12 cellular contexts compared by ENCODE assay signal in the genomic region with DNA sequence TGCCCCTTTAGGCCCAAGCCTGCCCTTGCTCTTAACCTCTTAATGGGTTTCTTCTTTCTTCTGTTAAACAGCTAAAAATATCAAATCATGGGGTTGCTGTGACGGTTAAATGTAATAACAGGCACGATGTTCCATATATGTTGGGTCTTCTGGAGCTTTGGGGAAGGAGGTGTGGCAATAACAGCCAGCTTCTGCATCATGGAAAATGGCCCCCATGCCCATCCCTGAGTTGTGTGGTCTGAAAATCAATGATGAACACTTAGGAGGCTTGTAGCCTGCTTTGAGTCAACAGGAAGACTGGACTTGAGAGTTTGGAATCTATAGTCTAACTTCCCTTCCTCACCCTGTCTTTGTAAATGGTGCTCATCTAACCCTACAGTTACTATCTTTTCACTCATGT. TPM values are rescaled to one million over a fixed set of nuclear protein-coding genes. Genes with fewer than 3 reads are reported as not detected.
DNase-seq lines count a peak whose midpoint lies in the region; ATAC-seq, FAIRE-seq and TF ChIP-seq lines count a peak whose summit lies in the region.
"Had no signal": no experiment of that assay in that cellular context is flagged by ENCODE, and none has a peak within 500 bp of the region (broad histone marks: within the 10 kb centered on the region; RNA-seq: fewer than 3 reads in every experiment).

No MANE protein-coding gene starts in this region.

- no peak overlapping the region for H3K4me3 Mint-ChIP-seq in activated naive CD8-positive, alpha-beta T cell
- no peak overlapping the region for H3K4me3 Mint-ChIP-seq in activated naive CD8-positive, alpha-beta T cell treated with anti-CD3 and anti-CD28 coated beads for 36 hours
- no peak overlapping the region for H3K4me3 Mint-ChIP-seq in type B pancreatic cell

- H2BK12ac ChIP-seq in H1 (ENCODE audit: low read depth, low read length), result 0 out of 2 replicates have a peak overlapping the region, but pooled peaks have one; percentile 62

- H3K4me2 ChIP-seq in PC-9 (peak overlapping the region; percentile 81; the same call in 1 of the 2 replicates), H1 (ENCODE audit: insufficient read depth in 1 of 2, low read depth in 2 of 2, low read length in 2 of 2) (no peak overlapping the region; a peak in 1 of 4 replicates)

- H3K18ac ChIP-seq in H1 (ENCODE audit: extremely low read depth, low read length), result no peak overlapping the region

- peak overlapping the region; percentile 19 for H3K4ac ChIP-seq in H1 (replicated peaks; ENCODE audit: insufficient read length, low read depth, low read length)

- H3K36me3 ChIP-seq in PC-9 (ENCODE audit: low read depth), result peaks cover 29% of the 10 kb centered on the region
- no peaks in the 10 kb centered on the region for H3K36me3 ChIP-seq in H1 (ENCODE audit: control insufficient read depth in 2 of 4, insufficient read depth in 4 of 4, low read length in 3 of 4)

- H3K27me3 Mint-ChIP-seq in activated naive CD8-positive, alpha-beta T cell, result no peaks in the 10 kb centered on the region
- H3K27me3 Mint-ChIP-seq in activated naive CD8-positive, alpha-beta T cell treated with anti-CD3 and anti-CD28 coated beads for 36 hours, result no peaks in the 10 kb centered on the region
- no peaks in the 10 kb centered on the region for H3K27me3 Mint-ChIP-seq in type B pancreatic cell

- no peak overlapping the region for H2BK15ac ChIP-seq in H1 (ENCODE audit: low read length)

- no peak overlapping the region for H2BK120ac ChIP-seq in H1 (replicated peaks; ENCODE audit: low read depth, low read length)

- H3K9me3 Mint-ChIP-seq in activated naive CD8-positive, alpha-beta T cell (ENCODE audit: low read depth), result no peaks in the 10 kb centered on the region
- no peaks in the 10 kb centered on the region for H3K9me3 Mint-ChIP-seq in activated naive CD8-positive, alpha-beta T cell treated with anti-CD3 and anti-CD28 coated beads for 36 hours
- no peaks in the 10 kb centered on the region for H3K9me3 Mint-ChIP-seq in type B pancreatic cell

- H3K79me2 ChIP-seq in PC-9 (ENCODE audit: low read depth), result peaks cover 96% of the 10 kb centered on the region
- peaks cover 0 to 10% of the 10 kb centered on the region in 2 experiments; a peak in 1 of 4 replicates for H3K79me2 ChIP-seq in H1 (ENCODE audit: control insufficient read depth in 1 of 2, insufficient read depth in 2 of 2, low read length in 2 of 2)

- H4K20me1 ChIP-seq in PC-9 (ENCODE audit: insufficient read depth) (no peaks in the 10 kb centered on the region), H1 (replicated peaks in 1 of 2; ENCODE audit: control insufficient read depth in 1 of 2, insufficient read depth in 2 of 2, low read length in 2 of 2) (no peaks in the 10 kb centered on the region)

- H4K5ac ChIP-seq in H1 (ENCODE audit: insufficient read length, low read depth, low read length), result no peak overlapping the region

- H2BK5ac ChIP-seq in H1 (ENCODE audit: low read depth, low read length), result 0 out of 2 replicates have a peak overlapping the region, but pooled peaks have one; percentile 16

- H3F3A ChIP-seq in PC-9 (ENCODE audit: insufficient read depth, low read depth), result peaks cover 69% of the 10 kb centered on the region

- H3K36me3 Mint-ChIP-seq in activated naive CD8-positive, alpha-beta T cell, result peaks cover 12% of the 10 kb centered on the region
- peaks cover 22% of the 10 kb centered on the region for H3K36me3 Mint-ChIP-seq in activated naive CD8-positive, alpha-beta T cell treated with anti-CD3 and anti-CD28 coated beads for 36 hours
- H3K36me3 Mint-ChIP-seq in type B pancreatic cell, result peaks cover 15% of the 10 kb centered on the region

- H3K9ac ChIP-seq in H1 (replicated peaks in 1 of 4; ENCODE audit: extremely low read depth in 1 of 4, low read depth in 3 of 4, low read length in 3 of 4), result no peak overlapping the region

- peaks cover 54% of the 10 kb centered on the region for H3K4me1 Mint-ChIP-seq in activated naive CD8-positive, alpha-beta T cell (ENCODE audit: low read depth)
- peaks cover 66% of the 10 kb centered on the region for H3K4me1 Mint-ChIP-seq in activated naive CD8-positive, alpha-beta T cell treated with anti-CD3 and anti-CD28 coated beads for 36 hours
- H3K4me1 Mint-ChIP-seq in type B pancreatic cell (ENCODE audit: unreplicated experiment), result peaks cover 58% of the 10 kb centered on the region

- CTCF ChIA-PET in PC-9 (lab: Charles Lee), result no interaction called here
- CTCF ChIA-PET in H1 (lab: Charles Lee; ENCODE audit: partially characterized antibody), result interaction anchor here (0.6 to 1.8 kb wide), 4 partner anchors 11 to 90 kb away, joined by 3 to 4 read pairs (median 3); no protein-coding TSS in a partner anchor

- ATAC-seq in GM21576 (IDR thresholded peaks at IDR 0.05; ENCODE audit: unreplicated experiment) (no peak), HG02610 (IDR thresholded peaks at IDR 0.05; ENCODE audit: unreplicated experiment) (no peak)

- no peak for TF ChIP-seq POLR2A in H1 (IDR thresholded peaks at IDR 0.05; ENCODE audit: control extremely low read depth in 1 of 2, low read depth in 2 of 2, low read length in 2 of 2)

- H3K56ac ChIP-seq in H1 (replicated peaks; ENCODE audit: insufficient read length, low read depth, low read length), result no peak overlapping the region

- peaks cover 74% of the 10 kb centered on the region for H3K4me1 ChIP-seq in PC-9 (replicated peaks; ENCODE audit: insufficient read depth)
- peaks cover 7 to 28% (median 16%) of the 10 kb centered on the region in 4 experiments for H3K4me1 ChIP-seq in H1 (replicated peaks in 1 of 4; ENCODE audit: control insufficient read depth in 3 of 4, insufficient read depth in 4 of 4, low read length in 3 of 4)

- no peak overlapping the region for H4K8ac ChIP-seq in H1 (ENCODE audit: extremely low read depth, insufficient read depth, low read length)

- peak overlapping the region; percentile 96 for H3K27ac ChIP-seq in PC-9
- no peak overlapping the region for H3K27ac ChIP-seq in H1 (ENCODE audit: low read depth, low read length)

- H3K27ac Mint-ChIP-seq in activated naive CD8-positive, alpha-beta T cell, result peak overlapping the region; percentile 46
- no peak overlapping the region for H3K27ac Mint-ChIP-seq in activated naive CD8-positive, alpha-beta T cell treated with anti-CD3 and anti-CD28 coated beads for 36 hours
- H3K27ac Mint-ChIP-seq in type B pancreatic cell, result peak overlapping the region; percentile 12

- TF ChIP-seq EP300 in H1 (IDR thresholded peaks at IDR 0.05; ENCODE audit: borderline replicate concordance in 1 of 2, low read depth in 2 of 2, low read length in 2 of 2), result no peak

- H2AFZ ChIP-seq in PC-9 (no peak overlapping the region), H1 (ENCODE audit: low read length) (no peak overlapping the region)

- H3K9me3 ChIP-seq in PC-9 (ENCODE audit: insufficient read depth, low read depth) (no peaks in the 10 kb centered on the region), H1 (ENCODE audit: insufficient read depth in 2 of 2, low read depth in 1 of 2, low read length in 1 of 2) (no peaks in the 10 kb centered on the region)

- H4K91ac ChIP-seq in H1 (replicated peaks; ENCODE audit: insufficient read length, low read length), result no peak overlapping the region

- WGBS in H1 (ENCODE audit: extremely low coverage in 1 of 2, insufficient coverage in 1 of 2, insufficient read length in 1 of 2, insufficient replicate concordance in 2 of 2, low coverage in 1 of 2, low lambda C conversion rate in 2 of 2, missing lambda C conversion rate in 1 of 2), 2 experiments, result 91% methylated on average over 2 of the region's 2 CpGs; no CpG with 5 or more reads in 1 of the 2 experiments

- no peak overlapping the region for H3K4me3 ChIP-seq in PC-9
- H3K4me3 ChIP-seq in H1 (ENCODE audit: extremely low read depth in 1 of 4, insufficient read depth in 2 of 4, low read depth in 3 of 4, low read length in 4 of 4), result no peak overlapping the region
- H3K4me3 ChIP-seq: coronary artery had no signal

- H3K9me2 ChIP-seq in PC-9 (ENCODE audit: insufficient read depth), result no peaks in the 10 kb centered on the region

- H3K14ac ChIP-seq in H1 (ENCODE audit: insufficient read length), result no peak overlapping the region

- no peak overlapping the region for H3K23ac ChIP-seq in H1 (ENCODE audit: insufficient read length)

- FAIRE-seq in H1 (lab: Jason Lieb, UNC), result no peak
- FAIRE-seq: islet of Langerhans, small intestine had no signal

- DNase-seq in activated naive CD8-positive, alpha-beta T cell treated with anti-CD3 and anti-CD28 coated beads for 36 hours, result no peak
- no peak for DNase-seq in PC-9
- no peak for DNase-seq in H1 (ENCODE audit: low read depth in 1 of 2, low spot score in 2 of 2)
- DNase-seq in type B pancreatic cell (ENCODE audit: extremely low spot score, unreplicated experiment), result no peak
- no peak for DNase-seq in activated CD4-positive, CD25-positive, alpha-beta regulatory T cell treated with anti-CD3 and anti-CD28 coated beads, Interleukin-2, amount 50 U/mL, for 72 hours
- DNase-seq: NCI-H2171 treated with DMSO at 0.1 percent for 48 hours, small intestine had no signal

- TF ChIP-seq RAD21 in H1 (IDR thresholded peaks at IDR 0.05 in 1 of 2, conservative IDR thresholded peaks at IDR 0.05 in 1 of 2; ENCODE audit: low read depth in 2 of 2, low read length in 2 of 2), result no peak

- no peak overlapping the region for H2AK5ac ChIP-seq in H1 (ENCODE audit: low read depth, low read length)

- H3K27me3 ChIP-seq in PC-9 (ENCODE audit: insufficient read depth, low read depth), result no peaks in the 10 kb centered on the region
- H3K27me3 ChIP-seq in H1 (replicated peaks in 1 of 4; ENCODE audit: control insufficient read depth in 3 of 4, extremely low read depth in 1 of 4, insufficient read depth in 3 of 4, low read length in 3 of 4), result no peaks in the 10 kb centered on the region

- TF ChIP-seq CTCF in PC-9 (conservative IDR thresholded peaks at IDR 0.05) (no peak), H1 (IDR thresholded peaks at IDR 0.05; ENCODE audit: control extremely low read depth in 1 of 3, insufficient read depth in 1 of 3, low read depth in 1 of 3, low read length in 3 of 3) (no peak), type B pancreatic cell (conservative IDR thresholded peaks at IDR 0.05) (no peak)

- intact Hi-C loops in PC-9 (cut with micrococcal nuclease; ENCODE audit: unreplicated experiment), result no loop called here

- H2BK20ac ChIP-seq in H1 (ENCODE audit: low read length), result 0 out of 2 replicates have a peak overlapping the region, but pooled peaks have one; percentile 37

- no peaks in the 10 kb centered on the region for H3K23me2 ChIP-seq in H1 (ENCODE audit: low read depth, low read length)

- H3K79me1 ChIP-seq in H1 (ENCODE audit: low read depth, low read length), result peaks cover 5% of the 10 kb centered on the region

- BruUV-seq in PC-9 (replicated peaks; lab: Mats Ljungman, UMichigan), result no TSS peak

- POLR2A ChIA-PET in PC-9 (lab: Charles Lee; ENCODE audit: unreplicated experiment), result no interaction called here
- POLR2A ChIA-PET in H1 (lab: Charles Lee; ENCODE audit: partially characterized antibody), result interaction anchor here (0.8 kb wide), 1 partner anchor 27 kb away, joined by 3 read pairs; the partner anchor contains the start of gene SMAD3

RNA-seq across cellular contexts. Expression of gene SMAD3, which starts 27.3 kb away (rescaled TPM):
- 10 to 100 TPM; 15.7 to 16.4 TPM for total RNA-seq in activated naive CD8-positive, alpha-beta T cell treated with anti-CD3 and anti-CD28 coated beads for 36 hours
- total RNA-seq in PC-9 (2021) (99.5 and 109 TPM in 2 replicates), type B pancreatic cell (ENCODE audit: low replicate concordance) (52.0 and 59.0 TPM in 2 replicates)
- total RNA-seq in H1 (2021; fragmentation: NEBNext Ultra II Directional; extraction: Animal tissue kit (Norgen Biotek cat#: 25700)), result 11.1 and 12.4 TPM in 2 replicates
- polyA plus RNA-seq in H1 (2011; rRNA removed), result 10.1 and 17.3 TPM in 2 replicates
- 9.1 TPM for polyA plus RNA-seq in H1 (2011; cell fraction: cytosol; rRNA removed)
- 41.6 TPM for polyA plus RNA-seq in H1 (2011; cell fraction: nucleus; rRNA removed)
- polyA plus RNA-seq in H1 (2012, experiment 1 of 2), result 7.8 to 10.4 TPM (median 8.7 TPM) in 4 replicates
- 5.0 TPM for polyA plus RNA-seq in H1 (2012, experiment 2 of 2)
- polyA plus RNA-seq in H1 (2013, experiment 1 of 2), result 13.2 TPM
- 11.1 TPM for polyA plus RNA-seq in H1 (2013, experiment 2 of 2)
- 16.5 and 18.3 TPM in 2 replicates for polyA minus RNA-seq in H1 (2011; rRNA and poly(A)+ RNA removed)
- 12.3 TPM for polyA minus RNA-seq in H1 (2011; cell fraction: cytosol; rRNA and poly(A)+ RNA removed)
- polyA minus RNA-seq in H1 (2011; cell fraction: nucleus; rRNA and poly(A)+ RNA removed), result 14.3 TPM
